Comparison of ENCODE assay signal across 13 cellular contexts in the genomic region with DNA sequence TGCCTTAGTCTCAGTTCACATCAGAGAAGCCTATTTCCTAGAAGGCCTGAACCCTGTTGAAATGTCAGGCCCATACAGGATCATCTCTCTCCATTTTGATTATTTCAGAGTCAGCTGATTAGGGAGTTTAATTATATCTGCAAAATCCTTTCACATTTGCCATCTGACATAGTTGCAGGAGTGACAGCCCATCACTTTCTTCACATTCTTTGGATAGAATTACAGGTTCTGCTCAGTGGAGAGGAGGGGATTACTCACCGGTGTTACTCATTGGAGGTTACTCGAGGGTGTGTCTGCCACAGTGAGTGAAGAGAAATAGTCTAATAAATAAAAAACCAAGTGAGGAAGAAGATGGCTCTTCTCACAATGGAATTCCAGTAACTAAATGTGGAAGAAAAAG.
DNase-seq lines count a peak whose midpoint lies in the region; TF ChIP-seq lines count a peak whose summit lies in the region.
"Had no signal": no experiment of that assay in that cellular context is flagged by ENCODE, and none has a peak within 500 bp of the region (broad histone marks: within the 10 kb centered on the region; RNA-seq: fewer than 3 reads in every experiment).

No MANE protein-coding gene starts in this region.

- H4K20me1 ChIP-seq in neural progenitor cell (ENCODE audit: low read depth) = no peaks in the 10 kb centered on the region

- no peaks in the 10 kb centered on the region for H3K36me3 ChIP-seq in neural progenitor cell
- H3K36me3 ChIP-seq: pancreas, Peyer's patch had no signal

- H3K79me2 ChIP-seq in neural progenitor cell (ENCODE audit: low read depth) = peaks cover 3% of the 10 kb centered on the region

- TF ChIP-seq CTCF in choroid plexus epithelial cell (conservative IDR thresholded peaks at IDR 0.05; ENCODE audit: low read depth, low read length) (no peak), neural progenitor cell (IDR thresholded peaks at IDR 0.05) (no peak)

- H3K36me3 Mint-ChIP-seq in T-helper 1 cell treated with Interleukin-12 subunit alpha and Interleukin-12 subunit beta and Interleukin-4 antibody, amounts not matched to agents 30 μg/mL and 1 μg/mL, for 36 hours (ENCODE audit: low read depth) = peaks cover 4% of the 10 kb centered on the region
- peaks cover 15% of the 10 kb centered on the region for H3K36me3 Mint-ChIP-seq in neural progenitor cell

- no peak overlapping the region for H3K4me3 Mint-ChIP-seq in T-helper 1 cell treated with Interleukin-12 subunit alpha and Interleukin-12 subunit beta and Interleukin-4 antibody, amounts not matched to agents 30 μg/mL and 1 μg/mL, for 36 hours
- H3K4me3 Mint-ChIP-seq in neural progenitor cell = no peak overlapping the region

- H3K9me3 Mint-ChIP-seq in T-helper 1 cell treated with Interleukin-12 subunit alpha and Interleukin-12 subunit beta and Interleukin-4 antibody, amounts not matched to agents 30 μg/mL and 1 μg/mL, for 36 hours = no peaks in the 10 kb centered on the region
- H3K9me3 Mint-ChIP-seq in neural progenitor cell = no peaks in the 10 kb centered on the region

- no peak for DNase-seq in T-helper 1 cell
- peak; percentile 12 for DNase-seq in LoVo (ENCODE audit: low spot score)
- peak; percentile 54 for DNase-seq in choroid plexus epithelial cell (ENCODE audit: low read depth)
- no peak for DNase-seq in neural progenitor cell (ENCODE audit: low spot score)
- no peak for DNase-seq in cerebellar nuclear complex (lab: John Stamatoyannopoulos, UW)
- DNase-seq in NCI-H1436 treated with DMSO at 0.1 percent for 48 hours (lab: John Stamatoyannopoulos, UW) = no peak
- no peak for DNase-seq in inferior parietal cortex (ENCODE audit: extremely low spot score)
- DNase-seq: activated gamma-delta T cell; pancreas; Peyer's patch; stimulated activated naive CD4-positive, alpha-beta T cell had no signal

- H2AFZ ChIP-seq in neural progenitor cell (replicated peaks) = no peak overlapping the region

- no peak overlapping the region for H3K4me3 ChIP-seq in choroid plexus epithelial cell (ENCODE audit: low read depth, low read length)
- H3K4me3 ChIP-seq in neural progenitor cell = no peak overlapping the region
- H3K4me3 ChIP-seq: pancreas, Peyer's patch had no signal

- H3K9ac ChIP-seq in neural progenitor cell = no peak overlapping the region
- H3K9ac ChIP-seq: KMS-11 had no signal

- H3K27me3 Mint-ChIP-seq in T-helper 1 cell treated with Interleukin-12 subunit alpha and Interleukin-12 subunit beta and Interleukin-4 antibody, amounts not matched to agents 30 μg/mL and 1 μg/mL, for 36 hours (ENCODE audit: low read depth) = no peaks in the 10 kb centered on the region
- H3K27me3 Mint-ChIP-seq in neural progenitor cell (ENCODE audit: insufficient read depth, low read depth) = no peaks in the 10 kb centered on the region

- H3K27ac ChIP-seq in neural progenitor cell = peak overlapping the region; percentile 77
- H3K27ac ChIP-seq: KMS-11, pancreas, Peyer's patch had no signal

- H3K27me3 ChIP-seq in neural progenitor cell = no peaks in the 10 kb centered on the region
- H3K27me3 ChIP-seq: pancreas, Peyer's patch had no signal

- H3K4me1 ChIP-seq in neural progenitor cell = peaks cover 7% of the 10 kb centered on the region

- no peaks in the 10 kb centered on the region for H3K9me3 ChIP-seq in neural progenitor cell (ENCODE audit: low read depth)
- H3K9me3 ChIP-seq: pancreas, Peyer's patch had no signal

- H3K27ac Mint-ChIP-seq in T-helper 1 cell treated with Interleukin-12 subunit alpha and Interleukin-12 subunit beta and Interleukin-4 antibody, amounts not matched to agents 30 μg/mL and 1 μg/mL, for 36 hours = peak overlapping the region; percentile 0
- H3K27ac Mint-ChIP-seq in neural progenitor cell = no peak overlapping the region

- peaks cover 34% of the 10 kb centered on the region for H3K4me1 Mint-ChIP-seq in T-helper 1 cell treated with Interleukin-12 subunit alpha and Interleukin-12 subunit beta and Interleukin-4 antibody, amounts not matched to agents 30 μg/mL and 1 μg/mL, for 36 hours (ENCODE audit: low read depth)
- peaks cover 6% of the 10 kb centered on the region for H3K4me1 Mint-ChIP-seq in neural progenitor cell

- H3F3A ChIP-seq in neural progenitor cell (ENCODE audit: low read depth) = no peaks in the 10 kb centered on the region

- H3K4me2 ChIP-seq in neural progenitor cell = no peak overlapping the region
- H3K4me2 ChIP-seq: KMS-11 had no signal

Comparison
In these comparisons a context has a peak if more than half of its experiments do, and no peak if none do; other contexts are left out.
1. DNase-seq: peak in LoVo (single experiment) and choroid plexus epithelial cell (single experiment); none in T-helper 1 cell (0 of 5), neural progenitor cell (single experiment), cerebellar nuclear complex (0 of 2), NCI-H1436 treated with DMSO at 0.1 percent for 48 hours (single experiment) and inferior parietal cortex (single experiment).